12 cellular contexts compared by ENCODE assay signal in the genomic region with DNA sequence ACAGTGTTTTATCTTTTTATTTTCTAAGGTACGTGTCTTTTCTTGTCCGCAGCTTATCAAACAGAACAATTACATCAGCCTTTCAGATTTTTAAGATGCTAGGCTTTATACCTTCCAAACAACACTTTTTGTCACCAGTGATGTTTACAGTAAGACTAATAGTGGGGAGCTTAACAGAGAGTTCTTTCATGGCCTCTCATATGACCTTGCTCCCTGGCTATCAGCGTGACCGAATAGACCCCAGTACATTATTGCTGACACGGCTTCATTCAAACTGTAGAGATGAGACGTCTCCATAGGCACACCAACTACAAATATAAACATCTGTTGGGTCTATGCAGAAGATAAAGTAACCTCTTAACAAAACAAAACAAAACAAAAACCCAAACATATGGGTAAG.
DNase-seq lines count a peak whose midpoint lies in the region; ATAC-seq, FAIRE-seq and TF ChIP-seq lines count a peak whose summit lies in the region.
"Had no signal": no experiment of that assay in that cellular context is flagged by ENCODE, and none has a peak within 500 bp of the region (broad histone marks: within the 10 kb centered on the region; RNA-seq: fewer than 3 reads in every experiment).

No MANE protein-coding gene starts in this region.

- H2BK15ac ChIP-seq in neuronal stem cell (ENCODE audit: low read length): no peak overlapping the region

- no peak overlapping the region for H3K4ac ChIP-seq in neuronal stem cell (ENCODE audit: low read length)

- TF ChIP-seq RAD21 in A549 (conservative IDR thresholded peaks at IDR 0.05 in 1 of 2, IDR thresholded peaks at IDR 0.05 in 1 of 2): no peak

- ATAC-seq in A549 (no peak), body of pancreas (no peak), GM19351 (IDR thresholded peaks at IDR 0.05; ENCODE audit: unreplicated experiment) (no peak)

- TF ChIP-seq POLR2A in A549 (IDR thresholded peaks at IDR 0.05; ENCODE audit: low read length) (no peak), body of pancreas (IDR thresholded peaks at IDR 0.05) (no peak)

- no peak overlapping the region for H3K4me3 ChIP-seq in A549
- H3K4me3 ChIP-seq in choroid plexus epithelial cell (ENCODE audit: low read depth, low read length): no peak overlapping the region
- H3K4me3 ChIP-seq in neuronal stem cell (ENCODE audit: low read length in 2 of 2): no peak overlapping the region
- no peak overlapping the region for H3K4me3 ChIP-seq in body of pancreas

- no peaks in the 10 kb centered on the region for H3K79me1 ChIP-seq in neuronal stem cell (ENCODE audit: low read depth, low read length)

- H3K14ac ChIP-seq in neuronal stem cell (ENCODE audit: low read length): no peak overlapping the region

- intact Hi-C loops in body of pancreas (cut with DNase I): no loop called here

- TF ChIP-seq CTCF in A549 (IDR thresholded peaks at IDR 0.05) (no peak), choroid plexus epithelial cell (conservative IDR thresholded peaks at IDR 0.05; ENCODE audit: low read depth, low read length) (no peak), body of pancreas (IDR thresholded peaks at IDR 0.05) (no peak)

- no peak overlapping the region for H3K9ac ChIP-seq in neuronal stem cell (ENCODE audit: low read depth, low read length, poor library complexity)

- 88% methylated on average over 6 of the region's 6 CpGs for WGBS in A549 (ENCODE audit: missing lambda C conversion rate)
- no CpG with 5 or more reads among the region's 6 CpGs for WGBS in neuronal stem cell (ENCODE audit: extremely low coverage in 2 of 2, insufficient read length in 2 of 2, insufficient replicate concordance in 1 of 2), 2 donors
- WGBS in body of pancreas, 2 donors: 57 to 68% methylated on average over 6 of the region's 6 CpGs

- TF ChIP-seq EP300 in A549 (IDR thresholded peaks at IDR 0.05): no peak

- peak overlapping the region; percentile 51 for H2AFZ ChIP-seq in neuronal stem cell (ENCODE audit: low read length)

- H3K27ac ChIP-seq in A549: peak overlapping the region in 1 of 2 experiments; percentile 10; a peak in 1 of 6 replicates
- H3K27ac ChIP-seq in neuronal stem cell (replicated peaks; ENCODE audit: low read length): no peak overlapping the region
- H3K27ac ChIP-seq in body of pancreas: no peak overlapping the region

- POLR2A ChIA-PET in A549 (lab: Yijun Ruan, JAX): no interaction called here

- no peak overlapping the region for H3K18ac ChIP-seq in neuronal stem cell (ENCODE audit: low read length)

- no peak overlapping the region for H2BK12ac ChIP-seq in neuronal stem cell (ENCODE audit: low read length)

- CTCF ChIA-PET in A549 (lab: Yijun Ruan, JAX): no interaction called here

- H3K4me2 ChIP-seq in A549 (no peak overlapping the region), neuronal stem cell (ENCODE audit: insufficient read depth, low read length, poor library complexity, severe bottlenecking) (no peak overlapping the region)

- no peak overlapping the region for H2BK120ac ChIP-seq in neuronal stem cell (ENCODE audit: low read depth, low read length)

- FAIRE-seq in A549 (lab: Jason Lieb, UNC): no peak

- H4K91ac ChIP-seq in neuronal stem cell (ENCODE audit: low read depth, low read length, poor library complexity): no peak overlapping the region

- H3K9me3 ChIP-seq in A549 (no peaks in the 10 kb centered on the region), neuronal stem cell (replicated peaks in 1 of 2; ENCODE audit: control insufficient read depth in 2 of 2, insufficient read depth in 1 of 2, low read depth in 1 of 2, low read length in 2 of 2) (peaks cover 0 to 2% of the 10 kb centered on the region in 2 donors), body of pancreas (no peaks in the 10 kb centered on the region)

- peaks cover 14% of the 10 kb centered on the region; the same call in 1 of the 3 replicates for H3K4me1 ChIP-seq in A549
- peaks cover 0 to 2% of the 10 kb centered on the region in 2 donors for H3K4me1 ChIP-seq in neuronal stem cell (ENCODE audit: control insufficient read depth in 2 of 2, insufficient read depth in 1 of 2, low read depth in 1 of 2, low read length in 2 of 2)
- H3K4me1 ChIP-seq in body of pancreas: no peaks in the 10 kb centered on the region

- H2AK5ac ChIP-seq in neuronal stem cell (ENCODE audit: low read depth, low read length): no peak overlapping the region

- H3K23ac ChIP-seq in neuronal stem cell (ENCODE audit: low read depth, low read length, poor library complexity): no peak overlapping the region

- H3K27me3 ChIP-seq in neuronal stem cell (ENCODE audit: control insufficient read depth in 3 of 3, insufficient read depth in 3 of 3, low read depth in 1 of 3, low read length in 3 of 3) (no peaks in the 10 kb centered on the region), body of pancreas (no peaks in the 10 kb centered on the region)

- no peaks in the 10 kb centered on the region for H3K36me3 ChIP-seq in neuronal stem cell (replicated peaks in 1 of 2; ENCODE audit: control insufficient read depth in 2 of 2, insufficient read depth in 2 of 2, low read length in 2 of 2)
- H3K36me3 ChIP-seq in body of pancreas (replicated peaks in 1 of 2; ENCODE audit: insufficient read depth in 1 of 2, low read depth in 2 of 2): no peaks in the 10 kb centered on the region

- H4K8ac ChIP-seq in neuronal stem cell (ENCODE audit: low read depth, low read length): no peak overlapping the region

- no peak overlapping the region for H2BK5ac ChIP-seq in neuronal stem cell (ENCODE audit: low read length)

- DNase-seq in A549 (ENCODE audit: low read depth in 1 of 2, low spot score in 1 of 2) (no peak), HuH-7 (ENCODE audit: low spot score) (peak; percentile 14), choroid plexus epithelial cell (ENCODE audit: low read depth) (peak; percentile 22), neuronal stem cell (ENCODE audit: low spot score) (no peak), T-helper 2 cell (no peak), body of pancreas (no peak)
- DNase-seq: CD8-positive, alpha-beta memory T cell; DMS 273 treated with DMSO at 0.1 percent for 48 hours; Karpas-422; NCI-H187 treated with DMSO at 0.1 percent for 48 hours; NCI-H524 treated with DMSO at 0.1 percent for 48 hours had no signal

TF ChIP-seq in A549, 52 proteins besides CTCF, POLR2A, EP300 and RAD21:
- TF ChIP-seq SMC3 (IDR thresholded peaks at IDR 0.05) (no peak), BHLHE40 (IDR thresholded peaks at IDR 0.05; ENCODE audit: low read depth, low read length) (no peak), MAFK (IDR thresholded peaks at IDR 0.05; ENCODE audit: partially characterized antibody) (peak; percentile 48), FOXS1 (CRISPR knock-in tag; IDR thresholded peaks at IDR 0.05) (no peak), MAZ (IDR thresholded peaks at IDR 0.05; ENCODE audit: borderline replicate concordance, low read depth, low read length) (no peak), ZNF302 (CRISPR knock-in tag; IDR thresholded peaks at IDR 0.05) (no peak)
- TF ChIP-seq, protein P1, sequence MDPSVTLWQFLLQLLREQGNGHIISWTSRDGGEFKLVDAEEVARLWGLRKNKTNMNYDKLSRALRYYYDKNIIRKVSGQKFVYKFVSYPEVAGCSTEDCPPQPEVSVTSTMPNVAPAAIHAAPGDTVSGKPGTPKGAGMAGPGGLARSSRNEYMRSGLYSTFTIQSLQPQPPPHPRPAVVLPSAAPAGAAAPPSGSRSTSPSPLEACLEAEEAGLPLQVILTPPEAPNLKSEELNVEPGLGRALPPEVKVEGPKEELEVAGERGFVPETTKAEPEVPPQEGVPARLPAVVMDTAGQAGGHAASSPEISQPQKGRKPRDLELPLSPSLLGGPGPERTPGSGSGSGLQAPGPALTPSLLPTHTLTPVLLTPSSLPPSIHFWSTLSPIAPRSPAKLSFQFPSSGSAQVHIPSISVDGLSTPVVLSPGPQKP (IDR thresholded peaks at IDR 0.05; ENCODE audit: low read depth, low read length): no peak
- TF ChIP-seq, protein P2, sequence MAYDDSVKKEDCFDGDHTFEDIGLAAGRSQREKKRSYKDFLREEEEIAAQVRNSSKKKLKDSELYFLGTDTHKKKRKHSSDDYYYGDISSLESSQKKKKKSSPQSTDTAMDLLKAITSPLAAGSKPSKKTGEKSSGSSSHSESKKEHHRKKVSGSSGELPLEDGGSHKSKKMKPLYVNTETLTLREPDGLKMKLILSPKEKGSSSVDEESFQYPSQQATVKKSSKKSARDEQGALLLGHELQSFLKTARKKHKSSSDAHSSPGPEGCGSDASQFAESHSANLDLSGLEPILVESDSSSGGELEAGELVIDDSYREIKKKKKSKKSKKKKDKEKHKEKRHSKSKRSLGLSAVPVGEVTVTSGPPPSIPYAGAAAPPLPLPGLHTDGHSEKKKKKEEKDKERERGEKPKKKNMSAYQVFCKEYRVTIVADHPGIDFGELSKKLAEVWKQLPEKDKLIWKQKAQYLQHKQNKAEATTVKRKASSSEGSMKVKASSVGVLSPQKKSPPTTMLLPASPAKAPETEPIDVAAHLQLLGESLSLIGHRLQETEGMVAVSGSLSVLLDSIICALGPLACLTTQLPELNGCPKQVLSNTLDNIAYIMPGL (CRISPR knock-in tag; IDR thresholded peaks at IDR 0.05; ENCODE audit: borderline replicate concordance): no peak

Comparison
In these comparisons a context has a peak if more than half of its experiments do, and no peak if none do; other contexts are left out.
1. DNase-seq: peak in HuH-7 (single experiment) and choroid plexus epithelial cell (single experiment); none in A549 (0 of 2), neuronal stem cell (single experiment), T-helper 2 cell (0 of 5) and body of pancreas (0 of 4).